ENCODE assay signal across 14 cellular contexts in the genomic region with DNA sequence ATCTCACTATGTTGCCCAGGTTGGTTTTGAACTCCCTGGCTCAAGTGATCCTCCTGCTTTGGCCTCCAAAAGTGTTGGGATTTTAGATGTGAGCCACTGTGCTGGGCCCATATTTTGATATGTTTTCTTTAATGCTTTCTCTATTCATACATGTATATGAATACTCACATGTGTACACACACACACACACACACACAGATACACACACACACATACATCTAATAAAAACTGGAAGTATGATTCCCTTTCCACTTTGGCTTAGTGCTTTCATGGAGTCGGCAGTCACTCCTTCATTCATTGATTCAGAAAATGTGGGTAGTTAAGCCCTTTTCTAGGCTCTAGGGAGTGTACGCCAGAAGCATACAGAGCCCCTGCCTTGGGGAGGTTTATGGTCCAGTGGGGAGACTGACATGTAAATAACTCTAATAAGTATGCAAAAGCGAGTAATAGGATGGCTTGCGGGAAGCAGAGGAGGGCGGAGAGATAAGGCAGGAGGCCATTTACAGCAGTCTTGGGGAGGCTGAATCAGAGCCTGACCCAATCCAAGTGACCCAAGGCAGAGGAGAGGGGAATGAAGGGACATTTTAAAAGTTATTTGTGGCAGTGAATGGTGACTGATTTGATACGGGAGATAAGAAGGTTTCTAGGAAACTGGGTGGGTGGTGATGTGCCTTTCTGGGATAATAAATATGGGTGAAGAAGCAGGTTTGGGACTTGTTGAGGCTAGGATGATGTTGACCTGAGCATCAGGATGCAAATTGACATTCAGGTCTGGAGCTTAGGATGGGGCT.
"Had no signal": no experiment of that assay in that cellular context is flagged by ENCODE, and none has a peak within 500 bp of the region (broad histone marks: within the 10 kb centered on the region; RNA-seq: fewer than 3 reads in every experiment).

No MANE protein-coding gene starts in this region.

- H3K27me3 Mint-ChIP-seq: activated naive CD8-positive, alpha-beta T cell treated with anti-CD3 and anti-CD28 coated beads, Interleukin-2, amount 10 ng/mL, durations not matched to agents 7 days and 5 days had no signal

- H3K27ac Mint-ChIP-seq: activated naive CD8-positive, alpha-beta T cell treated with anti-CD3 and anti-CD28 coated beads, Interleukin-2, amount 10 ng/mL, durations not matched to agents 7 days and 5 days; WTC11 had no signal

- H3K4me3 ChIP-seq: colonic mucosa, left ventricle myocardium inferior, ovary, psoas muscle, SK-N-MC had no signal

- H3K4me3 Mint-ChIP-seq: activated naive CD8-positive, alpha-beta T cell treated with anti-CD3 and anti-CD28 coated beads, Interleukin-2, amount 10 ng/mL, durations not matched to agents 7 days and 5 days; WTC11 had no signal

- H3K36me3 ChIP-seq: colonic mucosa, ovary had no signal

- H3K4me1 ChIP-seq: colonic mucosa, left ventricle myocardium inferior, psoas muscle had no signal

- DNase-seq: activated CD4-positive, alpha-beta T cell treated with anti-CD3 and anti-CD28 coated beads for 48 hours; activated gamma-delta T cell treated with Interleukin-2 at 50 U/mL for 16 hours; activated naive CD8-positive, alpha-beta T cell treated with anti-CD3 and anti-CD28 coated beads, Interleukin-2, amount 10 ng/mL, durations not matched to agents 7 days and 5 days; anterior cingulate cortex; brain microvascular endothelial cell; central memory CD4-positive, alpha-beta T cell; colonic mucosa; left ventricle myocardium inferior; mammary epithelial cell; ovary; psoas muscle; right cardiac atrium had no signal

- ATAC-seq: psoas muscle, right cardiac atrium, WTC11 had no signal

- H3K27me3 ChIP-seq: brain microvascular endothelial cell, colonic mucosa, ovary had no signal

- H3K27ac ChIP-seq: brain microvascular endothelial cell, colonic mucosa, left ventricle myocardium inferior, ovary, psoas muscle, SK-N-MC had no signal
